Comparison of ENCODE assay signal across 19 cellular contexts in the genomic region with DNA sequence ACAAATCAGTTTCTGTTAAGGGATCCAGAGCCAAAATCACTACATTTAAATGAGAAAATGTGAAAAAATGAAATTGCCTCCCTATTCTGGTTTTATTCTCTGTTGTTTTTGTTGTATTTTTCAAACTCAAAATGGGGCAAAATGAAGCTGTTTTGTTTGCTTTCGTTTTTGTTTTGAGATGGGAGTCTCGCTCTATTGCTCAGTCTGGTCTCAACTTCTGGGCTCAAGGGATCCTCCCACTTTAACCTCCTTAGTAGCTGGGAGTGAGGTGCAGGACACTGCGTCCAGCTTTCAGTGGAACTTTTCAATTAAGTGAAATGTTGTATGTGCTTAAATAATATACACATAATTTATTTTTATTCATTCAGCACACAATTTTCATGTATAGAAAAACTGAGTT.
DNase-seq lines count a peak whose midpoint lies in the region; ATAC-seq lines count a peak whose summit lies in the region.
"Had no signal": no experiment of that assay in that cellular context is flagged by ENCODE, and none has a peak within 500 bp of the region (broad histone marks: within the 10 kb centered on the region; RNA-seq: fewer than 3 reads in every experiment).

No MANE protein-coding gene starts in this region.

- no peak overlapping the region for H3K27ac ChIP-seq in mesenchymal stem cell (ENCODE audit: low read length, poor library complexity, severe bottlenecking)
- H3K27ac ChIP-seq: right lobe of liver had no signal

- no peaks in the 10 kb centered on the region for H3K79me1 ChIP-seq in mesenchymal stem cell (replicated peaks; ENCODE audit: low read length, poor library complexity, severe bottlenecking)

- H2BK5ac ChIP-seq in mesenchymal stem cell (ENCODE audit: low read depth, low read length, poor library complexity, severe bottlenecking), result no peak overlapping the region

- H3K23ac ChIP-seq in mesenchymal stem cell (ENCODE audit: low read length in 2 of 2), result no peak overlapping the region

- no peak overlapping the region for H3K4ac ChIP-seq in mesenchymal stem cell (ENCODE audit: low read depth in 1 of 2, low read length in 2 of 2)

- H3K4me2 ChIP-seq in mesenchymal stem cell (ENCODE audit: low read length, poor library complexity, severe bottlenecking), result no peak overlapping the region

- CTCF ChIA-PET in activated CD8-positive, alpha-beta memory T cell treated with anti-CD3 and anti-CD28 coated beads, Interleukin-2, amount 10 ng/mL, durations not matched to agents 7 days and 5 days (lab: Charles Lee), result no interaction called here

- no peak overlapping the region for H2AK5ac ChIP-seq in mesenchymal stem cell (ENCODE audit: low read length, severe bottlenecking)

- H3K9me3 Mint-ChIP-seq in activated CD8-positive, alpha-beta memory T cell treated with anti-CD3 and anti-CD28 coated beads, Interleukin-2, amount 10 ng/mL, durations not matched to agents 7 days and 5 days (ENCODE audit: low read depth), result peaks cover 13% of the 10 kb centered on the region
- H3K9me3 Mint-ChIP-seq: dendritic cell treated with granulocyte-macrophage colony-stimulating factor and Interleukin-4, amounts not matched to agents 40 ng/mL and 50 ng/mL, for 4 days; stimulated activated memory B cell treated with anti-CD40 and anti-IgM and Interleukin-4, amounts not matched to agents 10 μg/mL and 1 μg/mL and 100 μg/mL, for 72 hours had no signal

- H2BK12ac ChIP-seq in mesenchymal stem cell (ENCODE audit: low read length in 2 of 2), result no peak overlapping the region

- 73% methylated on average over 2 of the region's 3 CpGs for WGBS in mesenchymal stem cell

- H3K4me3 Mint-ChIP-seq in activated CD8-positive, alpha-beta memory T cell treated with anti-CD3 and anti-CD28 coated beads, Interleukin-2, amount 10 ng/mL, durations not matched to agents 7 days and 5 days, result no peak overlapping the region
- H3K4me3 Mint-ChIP-seq: activated T-cell treated with anti-CD3 and anti-CD28 coated beads, Interleukin-2, amount 50 U/mL, for 72 hours; dendritic cell treated with granulocyte-macrophage colony-stimulating factor and Interleukin-4, amounts not matched to agents 40 ng/mL and 50 ng/mL, for 4 days; neural crest cell; stimulated activated memory B cell treated with anti-CD40 and anti-IgM and Interleukin-4, amounts not matched to agents 10 μg/mL and 1 μg/mL and 100 μg/mL, for 72 hours had no signal

- H2BK120ac ChIP-seq in mesenchymal stem cell (ENCODE audit: low read depth, low read length), result no peak overlapping the region

- H3K9ac ChIP-seq in mesenchymal stem cell (ENCODE audit: low read length), result peak overlapping the region; percentile 59

- H3K14ac ChIP-seq in mesenchymal stem cell (ENCODE audit: low read length in 2 of 2), result no peak overlapping the region

- no peaks in the 10 kb centered on the region for H3K36me3 Mint-ChIP-seq in activated CD8-positive, alpha-beta memory T cell treated with anti-CD3 and anti-CD28 coated beads, Interleukin-2, amount 10 ng/mL, durations not matched to agents 7 days and 5 days
- H3K36me3 Mint-ChIP-seq: stimulated activated memory B cell treated with anti-CD40 and anti-IgM and Interleukin-4, amounts not matched to agents 10 μg/mL and 1 μg/mL and 100 μg/mL, for 72 hours had no signal

- no peaks in the 10 kb centered on the region for H3K27me3 ChIP-seq in mesenchymal stem cell (ENCODE audit: control insufficient read depth in 1 of 2, insufficient read depth in 1 of 2, low read length in 2 of 2)
- H3K27me3 ChIP-seq: right lobe of liver had no signal

- H2BK15ac ChIP-seq in mesenchymal stem cell (ENCODE audit: low read depth, poor library complexity, severe bottlenecking), result no peak overlapping the region

- H3K27me3 Mint-ChIP-seq in activated CD8-positive, alpha-beta memory T cell treated with anti-CD3 and anti-CD28 coated beads, Interleukin-2, amount 10 ng/mL, durations not matched to agents 7 days and 5 days, result no peaks in the 10 kb centered on the region
- H3K27me3 Mint-ChIP-seq: dendritic cell treated with granulocyte-macrophage colony-stimulating factor and Interleukin-4, amounts not matched to agents 40 ng/mL and 50 ng/mL, for 4 days; stimulated activated memory B cell treated with anti-CD40 and anti-IgM and Interleukin-4, amounts not matched to agents 10 μg/mL and 1 μg/mL and 100 μg/mL, for 72 hours had no signal

- H3K36me3 ChIP-seq in mesenchymal stem cell (ENCODE audit: control insufficient read depth in 1 of 2, insufficient read depth in 2 of 2, low read depth in 1 of 2, low read length in 2 of 2), result no peaks in the 10 kb centered on the region
- H3K36me3 ChIP-seq: right lobe of liver had no signal

- DNase-seq in mesenchymal stem cell, result no peak
- DNase-seq in activated CD8-positive, alpha-beta memory T cell treated with anti-CD3 and anti-CD28 coated beads, Interleukin-2, amount 10 ng/mL, durations not matched to agents 7 days and 5 days, result no peak
- DNase-seq in activated CD4-positive, alpha-beta T cell treated with anti-CD3 and anti-CD28 coated beads, Interleukin-2, amount 50 U/mL, for 1 hour, result no peak
- no peak for DNase-seq in NCI-H2107 (lab: John Stamatoyannopoulos, UW)
- DNase-seq: activated T-cell treated with anti-CD3 and anti-CD28 coated beads, Interleukin-2, amount 50 U/mL, for 72 hours; GOT3; KG1; mammary epithelial cell; NCI-H1694; NCI-H524 treated with DMSO at 0.1 percent for 48 hours; right lobe of liver; stimulated activated CD4-positive, alpha-beta T cell treated with anti-CD3 and anti-CD28 coated beads, Interleukin-4, amount 100 ng/mL, for 4 hours; T-helper 1 cell had no signal

- ATAC-seq in GM18868 (IDR thresholded peaks at IDR 0.05; ENCODE audit: unreplicated experiment) (peak; percentile 38), GM21619 (IDR thresholded peaks at IDR 0.05; ENCODE audit: unreplicated experiment) (peak; percentile 52), HG03159 (IDR thresholded peaks at IDR 0.05; ENCODE audit: unreplicated experiment) (peak; percentile 38)
- no peak for ATAC-seq in activated CD8-positive, alpha-beta memory T cell treated with anti-CD3 and anti-CD28 coated beads, Interleukin-2, amount 10 ng/mL, durations not matched to agents 7 days and 5 days
- ATAC-seq: activated T-cell treated with anti-CD3 and anti-CD28 coated beads, Interleukin-2, amount 50 U/mL, for 72 hours; stimulated activated memory B cell treated with anti-CD40 and anti-IgM and Interleukin-4, amounts not matched to agents 10 μg/mL and 1 μg/mL and 100 μg/mL, for 72 hours had no signal

- no peaks in the 10 kb centered on the region for H3K4me1 Mint-ChIP-seq in activated CD8-positive, alpha-beta memory T cell treated with anti-CD3 and anti-CD28 coated beads, Interleukin-2, amount 10 ng/mL, durations not matched to agents 7 days and 5 days
- H3K4me1 Mint-ChIP-seq: neural crest cell had no signal

- no peak overlapping the region for H2AFZ ChIP-seq in mesenchymal stem cell (ENCODE audit: low read depth, low read length)

- no peaks in the 10 kb centered on the region for H3K4me1 ChIP-seq in mesenchymal stem cell (ENCODE audit: control insufficient read depth, insufficient read depth, low read depth, low read length)
- H3K4me1 ChIP-seq: right lobe of liver had no signal

- H4K91ac ChIP-seq in mesenchymal stem cell (ENCODE audit: low read length), result no peak overlapping the region

- H3K9me3 ChIP-seq in mesenchymal stem cell (ENCODE audit: control insufficient read depth, low read length), result no peaks in the 10 kb centered on the region
- H3K9me3 ChIP-seq: right lobe of liver had no signal

- H3K18ac ChIP-seq in mesenchymal stem cell (ENCODE audit: low read depth in 1 of 2, low read length in 2 of 2), result no peak overlapping the region

- H3K4me3 ChIP-seq in mesenchymal stem cell (ENCODE audit: insufficient read depth in 1 of 2, low read depth in 1 of 2, low read length in 2 of 2), result peak overlapping the region in 1 of 2 experiments; percentile 61
- H3K4me3 ChIP-seq: right lobe of liver had no signal

- H4K8ac ChIP-seq in mesenchymal stem cell (ENCODE audit: low read length), result no peak overlapping the region

- H3K27ac Mint-ChIP-seq in activated CD8-positive, alpha-beta memory T cell treated with anti-CD3 and anti-CD28 coated beads, Interleukin-2, amount 10 ng/mL, durations not matched to agents 7 days and 5 days, result no peak overlapping the region
- H3K27ac Mint-ChIP-seq: activated T-cell treated with anti-CD3 and anti-CD28 coated beads, Interleukin-2, amount 50 U/mL, for 72 hours; stimulated activated memory B cell treated with anti-CD40 and anti-IgM and Interleukin-4, amounts not matched to agents 10 μg/mL and 1 μg/mL and 100 μg/mL, for 72 hours had no signal
